21 cellular contexts compared by ENCODE assay signal in the genomic region with DNA sequence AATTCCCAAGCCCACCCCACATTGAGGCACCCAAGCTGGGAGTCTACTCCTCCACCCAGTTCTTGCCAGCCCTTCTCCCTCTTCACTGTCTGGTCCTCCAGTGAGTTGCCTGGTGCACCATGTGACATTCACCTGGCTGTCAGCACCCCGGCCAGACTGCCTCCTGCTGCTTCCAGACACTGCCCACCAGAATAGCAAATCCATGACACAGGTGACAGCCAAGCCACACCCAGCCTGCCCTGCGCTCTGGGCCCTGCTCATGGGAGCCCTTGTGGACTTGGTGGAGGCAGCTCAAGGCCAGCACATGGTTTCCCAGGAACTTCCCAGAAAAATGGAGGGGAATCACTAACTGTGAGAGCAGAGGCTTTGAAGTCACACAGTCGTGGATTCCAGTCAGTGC.
"Had no signal": no experiment of that assay in that cellular context is flagged by ENCODE, and none has a peak within 500 bp of the region (broad histone marks: within the 10 kb centered on the region; RNA-seq: fewer than 3 reads in every experiment).

No MANE protein-coding gene starts in this region.

- H3K4me3 Mint-ChIP-seq: activated naive CD4-positive, alpha-beta T cell treated with anti-CD3 and anti-CD28 coated beads, Interleukin-2, amount 50 U/mL, for 24 hours; central memory CD8-positive, alpha-beta T cell; naive thymus-derived CD8-positive, alpha-beta T cell had no signal

- H3K27ac ChIP-seq: heart left ventricle, left ventricle myocardium inferior, neutrophil, WERI-Rb-1 had no signal

- H3K36me3 ChIP-seq: ascending aorta, neutrophil, WERI-Rb-1 had no signal

- H3K9me3 Mint-ChIP-seq: activated naive CD4-positive, alpha-beta T cell treated with anti-CD3 and anti-CD28 coated beads, Interleukin-2, amount 50 U/mL, for 24 hours; central memory CD8-positive, alpha-beta T cell; naive thymus-derived CD8-positive, alpha-beta T cell had no signal

- ATAC-seq: esophagus mucosa; gastroesophageal sphincter; heart left ventricle; naive thymus-derived CD8-positive, alpha-beta T cell had no signal

- H3K36me3 Mint-ChIP-seq: activated naive CD4-positive, alpha-beta T cell treated with anti-CD3 and anti-CD28 coated beads, Interleukin-2, amount 50 U/mL, for 24 hours; naive thymus-derived CD8-positive, alpha-beta T cell had no signal

- H3K27me3 ChIP-seq: ascending aorta, gastroesophageal sphincter, heart left ventricle had no signal

- H3K4me1 Mint-ChIP-seq: activated naive CD4-positive, alpha-beta T cell treated with anti-CD3 and anti-CD28 coated beads, Interleukin-2, amount 50 U/mL, for 24 hours; central memory CD8-positive, alpha-beta T cell; naive thymus-derived CD8-positive, alpha-beta T cell had no signal

- H3K27ac Mint-ChIP-seq: activated naive CD4-positive, alpha-beta T cell treated with anti-CD3 and anti-CD28 coated beads, Interleukin-2, amount 50 U/mL, for 24 hours; naive thymus-derived CD8-positive, alpha-beta T cell had no signal

- H3K9me3 ChIP-seq: ascending aorta, gastroesophageal sphincter, heart left ventricle, left ventricle myocardium inferior, neutrophil had no signal

- H3K4me3 ChIP-seq: ascending aorta, coronary artery, gastroesophageal sphincter, heart left ventricle, left ventricle myocardium inferior had no signal

- H3K27me3 Mint-ChIP-seq: activated naive CD4-positive, alpha-beta T cell treated with anti-CD3 and anti-CD28 coated beads, Interleukin-2, amount 50 U/mL, for 24 hours had no signal

- DNase-seq: activated CD4-positive, alpha-beta T cell treated with anti-CD3 and anti-CD28 coated beads for 1 hour; activated CD4-positive, alpha-beta T cell treated with anti-CD3 and anti-CD28 coated beads, Interleukin-2, amount 50 U/mL, for 4 hours; activated gamma-delta T cell; heart left ventricle; kidney; left ventricle myocardium inferior; mesenchymal stem cell; naive thymus-derived CD8-positive, alpha-beta T cell; retina; stimulated activated CD4-positive, alpha-beta T cell treated with anti-CD3 and anti-CD28 coated beads, Interleukin-12 subunit alpha, Interleukin-12 subunit beta, amount 100 ng/mL, for 4 hours; stimulated activated CD4-positive, alpha-beta T cell treated with anti-CD3 and anti-CD28 coated beads, Interleukin-1b, Interleukin-23, amount 100 ng/mL, for 48 hours; stimulated activated CD8-positive, alpha-beta memory T cell treated with anti-CD3 and anti-CD28 coated beads, Interleukin-4, amount 100 ng/mL, for 48 hours; stimulated activated naive CD4-positive, alpha-beta T cell; WERI-Rb-1 had no signal
